In the genomic region with DNA sequence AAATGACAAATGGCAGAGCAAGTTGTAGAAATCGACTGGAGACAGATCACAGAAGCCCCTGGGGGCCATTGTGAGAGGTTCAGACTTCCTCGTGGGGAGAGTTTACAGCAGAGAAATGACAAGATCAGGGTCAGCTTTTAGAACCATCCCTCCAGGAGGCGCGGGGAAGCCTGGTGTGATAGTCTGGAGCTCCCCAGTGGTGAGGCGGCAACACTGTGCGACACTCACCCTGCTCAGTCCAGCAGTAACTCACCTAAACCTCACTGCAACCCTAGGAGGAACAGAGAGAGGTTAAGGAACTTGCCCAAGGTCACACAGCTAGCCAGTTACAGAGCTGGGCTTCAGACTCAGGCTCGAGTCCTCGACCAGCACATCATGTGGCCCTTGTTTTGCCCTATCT, we compare ENCODE assay signal across 29 cellular contexts.
"Had no signal": no experiment of that assay in that cellular context is flagged by ENCODE, and none has a peak within 500 bp of the region (broad histone marks: within the 10 kb centered on the region; RNA-seq: fewer than 3 reads in every experiment).

No MANE protein-coding gene starts in this region.

- H3K36me3 ChIP-seq: colonic mucosa, esophagus muscularis mucosa, gastroesophageal sphincter, heart left ventricle, neutrophil, pancreas, stomach, thyroid gland, vagina had no signal

- H3K27ac ChIP-seq: colonic mucosa, esophagus muscularis mucosa, foreskin keratinocyte, gastroesophageal sphincter, heart left ventricle, neutrophil, pancreas, stomach, thyroid gland, vagina had no signal

- H3K27ac Mint-ChIP-seq: dendritic cell treated with granulocyte-macrophage colony-stimulating factor and Interleukin-4, amounts not matched to agents 40 ng/mL and 50 ng/mL, for 4 days; memory B cell; mesothelial cell of epicardium; naive B cell; natural killer cell treated with Interleukin-12 subunit alpha and Interleukin-12 subunit beta and Interleukin-15 and Interleukin-18, amount 100 ng/mL, for 72 hours had no signal

- H3K27me3 ChIP-seq: colonic mucosa, pancreas, thyroid gland, vagina had no signal

- H3K4me3 Mint-ChIP-seq: dendritic cell treated with granulocyte-macrophage colony-stimulating factor and Interleukin-4, amounts not matched to agents 40 ng/mL and 50 ng/mL, for 4 days; memory B cell; mesothelial cell of epicardium; naive B cell; natural killer cell treated with Interleukin-12 subunit alpha and Interleukin-12 subunit beta and Interleukin-15 and Interleukin-18, amount 100 ng/mL, for 72 hours; neural crest cell had no signal

- H3K4me2 ChIP-seq: smooth muscle cell had no signal

- H3K36me3 Mint-ChIP-seq: memory B cell; mesothelial cell of epicardium; naive B cell; natural killer cell treated with Interleukin-12 subunit alpha and Interleukin-12 subunit beta and Interleukin-15 and Interleukin-18, amount 100 ng/mL, for 72 hours had no signal

- H3K9me3 Mint-ChIP-seq: dendritic cell treated with granulocyte-macrophage colony-stimulating factor and Interleukin-4, amounts not matched to agents 40 ng/mL and 50 ng/mL, for 4 days; natural killer cell treated with Interleukin-12 subunit alpha and Interleukin-12 subunit beta and Interleukin-15 and Interleukin-18, amount 100 ng/mL, for 72 hours had no signal

- DNase-seq: colonic mucosa; effector CD8-positive, alpha-beta T cell; foreskin keratinocyte; heart left ventricle; hippocampal formation; left ventricle myocardium superior; mucosa of descending colon; naive B cell; pancreas; stimulated activated CD4-positive, alpha-beta T cell treated with anti-CD3 and anti-CD28 coated beads, Interleukin-12 subunit alpha, Interleukin-12 subunit beta, amount 100 ng/mL, for 4 hours; stimulated activated CD4-positive, alpha-beta T cell treated with anti-CD3 and anti-CD28 coated beads, Interleukin-1b, Interleukin-23, amount 100 ng/mL, for 48 hours; stimulated activated CD4-positive, alpha-beta T cell treated with anti-CD3 and anti-CD28 coated beads, Interleukin-4, amount 100 ng/mL, for 1 hour; stimulated activated CD8-positive, alpha-beta memory T cell treated with anti-CD3 and anti-CD28 coated beads, Interleukin-4, amount 100 ng/mL, for 48 hours; stimulated activated naive CD4-positive, alpha-beta T cell treated with Interleukin-2 at 50 U/mL for 16 hours; stomach; thyroid gland; trophoblast cell had no signal

- H3K4me3 ChIP-seq: colonic mucosa, esophagus muscularis mucosa, gastroesophageal sphincter, heart left ventricle, lung, mucosa of descending colon, pancreas, smooth muscle cell, stomach, thyroid gland, vagina had no signal

- ATAC-seq: foreskin keratinocyte; gastroesophageal sphincter; heart left ventricle; left ventricle myocardium superior; mucosa of descending colon; natural killer cell treated with Interleukin-12 subunit alpha and Interleukin-12 subunit beta and Interleukin-15 and Interleukin-18, amount 100 ng/mL, for 72 hours; pancreas; sciatic nerve had no signal

- H3K4me1 Mint-ChIP-seq: memory B cell, naive B cell had no signal

- H3K9me3 ChIP-seq: colonic mucosa, esophagus muscularis mucosa, heart left ventricle, mucosa of descending colon, neutrophil, pancreas, stomach, thyroid gland, vagina had no signal

- H3K4me1 ChIP-seq: colonic mucosa, pancreas, thyroid gland, vagina had no signal
